20 cellular contexts compared by ENCODE assay signal in the genomic region with DNA sequence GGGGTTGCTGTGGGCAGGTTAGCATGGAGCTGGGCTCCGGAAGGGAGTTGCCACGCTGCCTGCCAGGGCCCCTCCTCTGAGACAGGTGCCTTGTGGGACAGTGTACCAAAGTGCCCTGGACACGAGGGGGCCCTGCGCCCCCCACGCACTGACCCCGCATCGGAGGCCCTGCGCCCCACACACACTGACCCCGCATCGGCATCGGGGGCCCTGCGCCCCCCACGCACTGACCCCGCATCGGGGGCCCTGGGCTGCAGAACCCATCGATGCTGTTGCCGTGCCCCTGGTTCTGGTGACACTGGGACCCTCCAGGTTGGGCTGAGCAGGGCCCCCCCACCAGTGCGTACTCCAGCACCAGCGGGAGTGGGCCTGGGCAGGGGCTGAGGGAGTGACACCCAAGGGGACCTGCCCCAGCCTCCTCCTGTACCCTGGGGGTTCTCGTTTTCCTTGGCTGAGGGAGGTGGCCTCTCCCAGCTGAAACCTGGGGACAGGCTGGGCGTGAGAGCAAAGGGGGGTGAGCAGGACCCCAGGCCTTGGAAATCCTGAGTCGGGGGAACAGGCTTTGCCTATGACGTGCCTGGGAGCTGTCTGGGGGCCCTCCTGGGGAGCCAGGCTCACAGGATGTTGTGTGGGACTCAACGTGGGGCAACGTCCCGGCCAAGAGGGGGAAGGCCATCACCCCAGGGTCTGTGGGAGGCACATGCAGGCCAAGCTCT. TPM values are rescaled to one million over a fixed set of nuclear protein-coding genes. Genes with fewer than 3 reads are reported as not detected.
"Had no signal": no experiment of that assay in that cellular context is flagged by ENCODE, and none has a peak within 500 bp of the region (broad histone marks: within the 10 kb centered on the region; RNA-seq: fewer than 3 reads in every experiment).

No MANE protein-coding gene starts in this region.

- H3K4me1 ChIP-seq: foreskin keratinocyte had no signal

- H3K9me3 ChIP-seq: esophagus muscularis mucosa, heart left ventricle, right atrium auricular region, spleen, suprapubic skin, transverse colon had no signal

- H3K27me3 Mint-ChIP-seq: activated CD4-positive, alpha-beta memory T cell treated with anti-CD3 and anti-CD28 coated beads for 36 hours; central memory CD8-positive, alpha-beta T cell; naive thymus-derived CD4-positive, alpha-beta T cell had no signal

- H3K4me3 Mint-ChIP-seq: activated CD4-positive, alpha-beta memory T cell treated with anti-CD3 and anti-CD28 coated beads for 36 hours; activated naive CD4-positive, alpha-beta T cell treated with anti-CD3 and anti-CD28 coated beads, Interleukin-2, amount 10 ng/mL, durations not matched to agents 7 days and 5 days; activated T-cell treated with anti-CD3 and anti-CD28 coated beads, Interleukin-2, amount 50 U/mL, for 24 hours; central memory CD8-positive, alpha-beta T cell; dendritic cell treated with granulocyte-macrophage colony-stimulating factor and Interleukin-4, amounts not matched to agents 40 ng/mL and 50 ng/mL, for 4 days; immature natural killer cell; naive thymus-derived CD4-positive, alpha-beta T cell; neural crest cell had no signal

- H3K27me3 ChIP-seq: foreskin keratinocyte, transverse colon had no signal

- H3K27ac Mint-ChIP-seq: activated naive CD4-positive, alpha-beta T cell treated with anti-CD3 and anti-CD28 coated beads, Interleukin-2, amount 10 ng/mL, durations not matched to agents 7 days and 5 days; activated T-cell treated with anti-CD3 and anti-CD28 coated beads, Interleukin-2, amount 50 U/mL, for 24 hours; dendritic cell treated with granulocyte-macrophage colony-stimulating factor and Interleukin-4, amounts not matched to agents 40 ng/mL and 50 ng/mL, for 4 days; immature natural killer cell; naive thymus-derived CD4-positive, alpha-beta T cell had no signal

- H3K36me3 Mint-ChIP-seq: activated CD4-positive, alpha-beta memory T cell treated with anti-CD3 and anti-CD28 coated beads for 36 hours; immature natural killer cell had no signal

- H3K4me3 ChIP-seq: esophagus muscularis mucosa, heart left ventricle, right atrium auricular region, spleen, suprapubic skin, transverse colon had no signal

- H3K36me3 ChIP-seq: esophagus muscularis mucosa, heart left ventricle, right atrium auricular region, suprapubic skin, transverse colon had no signal

- H3K27ac ChIP-seq: esophagus muscularis mucosa, foreskin keratinocyte, heart left ventricle, right atrium auricular region, spleen, transverse colon had no signal

- DNase-seq: amniotic stem cell, foreskin keratinocyte, kidney had no signal

- H3K9me3 Mint-ChIP-seq: activated CD4-positive, alpha-beta memory T cell treated with anti-CD3 and anti-CD28 coated beads for 36 hours; activated naive CD4-positive, alpha-beta T cell treated with anti-CD3 and anti-CD28 coated beads, Interleukin-2, amount 10 ng/mL, durations not matched to agents 7 days and 5 days; activated T-cell treated with anti-CD3 and anti-CD28 coated beads, Interleukin-2, amount 50 U/mL, for 24 hours; central memory CD8-positive, alpha-beta T cell; dendritic cell treated with granulocyte-macrophage colony-stimulating factor and Interleukin-4, amounts not matched to agents 40 ng/mL and 50 ng/mL, for 4 days; immature natural killer cell; naive thymus-derived CD4-positive, alpha-beta T cell; neural crest cell had no signal

RNA-seq across cellular contexts. Expression of a gene that starts 9.6 kb away (rescaled TPM):
- total RNA-seq: activated CD4-positive, alpha-beta memory T cell treated with anti-CD3 and anti-CD28 coated beads for 36 hours; activated CD8-positive, alpha-beta memory T cell treated with anti-CD3 and anti-CD28 coated beads for 36 hours; naive thymus-derived CD4-positive, alpha-beta T cell; neural crest cell; pulmonary artery endothelial cell; T-helper 2 cell treated with Interferon-gamma antibody and Interleukin-4, amounts not matched to agents 100 ng/mL and 5 ng/mL, for 36 hours had no signal
- polyA plus RNA-seq: immature natural killer cell; naive thymus-derived CD4-positive, alpha-beta T cell had no signal
